14 cellular contexts compared by ENCODE assay signal in the genomic region with DNA sequence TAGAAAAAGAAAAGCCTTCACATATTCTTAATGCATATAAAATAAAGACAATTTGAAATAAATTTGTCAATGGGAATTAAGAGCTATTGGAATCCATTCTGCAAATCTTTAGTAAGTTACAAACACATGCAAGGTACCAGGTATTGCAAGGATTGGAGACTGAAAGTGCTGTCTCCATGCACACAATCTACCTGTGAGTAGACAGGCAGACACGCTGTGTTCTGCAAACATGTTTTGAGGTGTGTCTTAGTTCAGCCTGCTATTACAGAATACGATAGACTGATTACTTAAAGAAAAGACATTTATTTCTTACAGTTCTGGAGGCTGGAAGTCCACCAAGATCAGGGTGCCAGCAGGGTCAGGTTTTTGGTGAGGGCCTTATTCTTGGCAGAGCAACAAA. TPM values are rescaled to one million over a fixed set of nuclear protein-coding genes. Genes with fewer than 3 reads are reported as not detected.
A peak's percentile ranks its signal among the peaks of the same experiment; 100 is the strongest.
DNase-seq lines count a peak whose midpoint lies in the region; ATAC-seq, FAIRE-seq and TF ChIP-seq lines count a peak whose summit lies in the region.
"Had no signal": no experiment of that assay in that cellular context is flagged by ENCODE, and none has a peak within 500 bp of the region (broad histone marks: within the 10 kb centered on the region; RNA-seq: fewer than 3 reads in every experiment).

No MANE protein-coding gene starts in this region.

- peaks cover 47% of the 10 kb centered on the region for H3K4me1 Mint-ChIP-seq in activated T-cell treated with anti-CD3 and anti-CD28 coated beads, Interleukin-2, amount 50 U/mL, for 72 hours (ENCODE audit: low read depth)

- intact Hi-C loops in mucosa of descending colon (cut with DNase I, micrococcal nuclease): no loop called here

- ATAC-seq in esophagus mucosa: peak; percentile 48
- ATAC-seq in mucosa of descending colon: peak; percentile 82
- ATAC-seq in activated T-cell treated with anti-CD3 and anti-CD28 coated beads, Interleukin-2, amount 50 U/mL, for 72 hours (replicated peaks in 1 of 2): no peak
- ATAC-seq in HG02571 (IDR thresholded peaks at IDR 0.05; ENCODE audit: unreplicated experiment): no peak
- ATAC-seq: GM12878 had no signal

- no peak for TF ChIP-seq CTCF in mucosa of descending colon (IDR thresholded peaks at IDR 0.05)

- peak; percentile 22 for DNase-seq in activated CD8-positive, alpha-beta memory T cell treated with anti-CD3 and anti-CD28 coated beads, Interleukin-2, amount 50 U/mL, for 48 hours
- DNase-seq in activated CD8-positive, alpha-beta memory T cell treated with anti-CD3 and anti-CD28 coated beads for 24 hours: no peak
- DNase-seq in mucosa of descending colon (no peak), frontal cortex (ENCODE audit: low spot score in 2 of 2) (no peak)
- no peak for DNase-seq in activated T-cell treated with anti-CD3 and anti-CD28 coated beads, Interleukin-2, amount 50 U/mL, for 72 hours
- DNase-seq: 8988T, AML-193, GM23248 had no signal

- no peak for FAIRE-seq in frontal cortex (lab: Jason Lieb, UNC)
- FAIRE-seq: GM12878, GM18507, H54 had no signal

- H3K4me3 Mint-ChIP-seq in activated T-cell treated with anti-CD3 and anti-CD28 coated beads, Interleukin-2, amount 50 U/mL, for 72 hours: no peak overlapping the region

- H3K36me3 Mint-ChIP-seq in activated T-cell treated with anti-CD3 and anti-CD28 coated beads, Interleukin-2, amount 50 U/mL, for 72 hours (ENCODE audit: insufficient read depth in 2 of 2): peaks cover 0 to 10% of the 10 kb centered on the region in 2 donors

- H3K36me3 ChIP-seq in mucosa of descending colon (ENCODE audit: low read depth): no peaks in the 10 kb centered on the region
- H3K36me3 ChIP-seq: BLaER1 had no signal

- peaks cover 9% of the 10 kb centered on the region for H3K4me1 ChIP-seq in mucosa of descending colon (ENCODE audit: low read depth)

- no peak overlapping the region for H3K4me3 ChIP-seq in mucosa of descending colon
- H3K4me3 ChIP-seq: BLaER1, GM12878, GM23248 had no signal

- no peak overlapping the region for H3K27ac Mint-ChIP-seq in activated T-cell treated with anti-CD3 and anti-CD28 coated beads, Interleukin-2, amount 50 U/mL, for 72 hours

- no peaks in the 10 kb centered on the region for H3K27me3 Mint-ChIP-seq in activated T-cell treated with anti-CD3 and anti-CD28 coated beads, Interleukin-2, amount 50 U/mL, for 72 hours (ENCODE audit: low read depth)

- no peaks in the 10 kb centered on the region for H3K9me3 Mint-ChIP-seq in activated T-cell treated with anti-CD3 and anti-CD28 coated beads, Interleukin-2, amount 50 U/mL, for 72 hours

- no peaks in the 10 kb centered on the region for H3K9me3 ChIP-seq in mucosa of descending colon

RNA-seq across cellular contexts. Expression of a gene that starts 10.0 kb away (rescaled TPM):
- total RNA-seq in esophagus mucosa (5.8 TPM), mucosa of descending colon (10 to 100 TPM; 21.8 to 26.4 (median 24.3) TPM), frontal cortex (62.0 TPM)
- 10 to 100 TPM; 24.4 to 35.2 TPM for total RNA-seq in activated T-cell treated with anti-CD3 and anti-CD28 coated beads, Interleukin-2, amount 50 U/mL, for 72 hours

Comparison
In these comparisons a context has a peak if more than half of its experiments do, and no peak if none do; other contexts are left out.
1. ATAC-seq: peak in esophagus mucosa (single experiment) and mucosa of descending colon (single experiment); none in activated T-cell treated with anti-CD3 and anti-CD28 coated beads, Interleukin-2, amount 50 U/mL, for 72 hours (0 of 2) and HG02571 (single experiment).